Comparison of ENCODE assay signal across 8 cellular contexts in genomic region chr10:120850911-120851865, GRCh38. TPM values are rescaled to one million over a fixed set of nuclear protein-coding genes. Genes with fewer than 3 reads are reported as not detected.
DNase-seq lines count a peak whose midpoint lies in the region; ATAC-seq and TF ChIP-seq lines count a peak whose summit lies in the region.

WDR11 (plus strand) TSS chr10:120851362; CDS start chr10:120851421, 59 bp downstream.

- H3K4me1 ChIP-seq in Panc1 (ENCODE audit: control insufficient read depth, insufficient read depth, low read length) (peaks cover 13% of the 10 kb centered on the region), muscle layer of colon (ENCODE audit: insufficient read depth, low read length) (peaks cover 18% of the 10 kb centered on the region)

- CTCF ChIA-PET in Panc1 (lab: Charles Lee) = no interaction called here

- ATAC-seq in GM21619 (IDR thresholded peaks at IDR 0.05; ENCODE audit: unreplicated experiment) (peak; percentile 97), Panc1 (peak; percentile 100), esophagus mucosa (peak; percentile 98)

- H3K9me3 ChIP-seq in Panc1 (ENCODE audit: control insufficient read depth, insufficient read depth, low read depth, low read length) (0 out of 2 replicates have a peak, but pooled peaks cover 3% of the 10 kb centered on the region), muscle layer of colon (ENCODE audit: low read length) (no peaks in the 10 kb centered on the region)

- H3K36me3 ChIP-seq in Panc1 (ENCODE audit: control insufficient read depth, insufficient read depth, low read length) (peaks cover 11% of the 10 kb centered on the region; the same call in 1 of the 2 replicates), muscle layer of colon (ENCODE audit: insufficient read depth, low read length) (no peaks in the 10 kb centered on the region)

- BruUV-seq in Panc1 (replicated peaks; lab: Mats Ljungman, UMichigan) = no TSS peak

- peak within 1 kb of the TSS; percentile 90 for H3K9ac ChIP-seq in muscle layer of colon (ENCODE audit: low read length)

- in situ Hi-C loops in Panc1 (cut with HindIII; ENCODE audit: low pct_unique_long_range_greater_than_20kb, low sequenced_read_pairs) = no loop called here

- 0 out of 2 replicates have a peak, but pooled peaks have one; percentile 51 for TF ChIP-seq EP300 in Ishikawa (IDR thresholded peaks at IDR 0.05; ENCODE audit: borderline replicate concordance)

- TF ChIP-seq RAD21 in Ishikawa (IDR thresholded peaks at IDR 0.05; ENCODE audit: low read depth) = 0 out of 2 replicates have a peak, but pooled peaks have one; percentile 9

- no peak for TF ChIP-seq CTCF in Panc1 (IDR thresholded peaks at IDR 0.05)

- H3K4me3 ChIP-seq in Panc1 (ENCODE audit: low read depth in 2 of 2, low read length in 2 of 2) = peak within 1 kb of the TSS; percentile 66 to 99
- H3K4me3 ChIP-seq in muscle layer of colon (ENCODE audit: low read depth in 1 of 2, low read length in 2 of 2) = peak within 1 kb of the TSS; percentile 85 to 93

- intact Hi-C loops in Panc1 (cut with micrococcal nuclease; ENCODE audit: unreplicated experiment) = no loop called here

- H3K27ac ChIP-seq in Panc1 (ENCODE audit: low read length) (peak within 1 kb of the TSS; percentile 99), muscle layer of colon (ENCODE audit: low read depth, low read length) (peak within 1 kb of the TSS; percentile 71)

- H3K27me3 ChIP-seq in Panc1 (ENCODE audit: control insufficient read depth, insufficient read depth, low read length) = no peaks in the 10 kb centered on the region
- no peaks in the 10 kb centered on the region for H3K27me3 ChIP-seq in muscle layer of colon (ENCODE audit: control insufficient read depth in 1 of 2, insufficient read depth in 2 of 2, low read length in 2 of 2)

- DNase-seq in DMS53 treated with DMSO at 0.1 percent for 48 hours (lab: John Stamatoyannopoulos, UW; ENCODE audit: unreplicated experiment) (peak; percentile 74), Panc1 (ENCODE audit: low read depth, low spot score) (peak; percentile 62)
- peak; percentile 85 for DNase-seq in activated T-cell treated with anti-CD3 and anti-CD28 coated beads, Interleukin-2, amount 50 U/mL, for 48 hours
- peak; percentile 27 to 36 for DNase-seq in stimulated activated CD8-positive, alpha-beta memory T cell treated with anti-CD3 and anti-CD28 coated beads, Interleukin-7, amount 100 ng/mL, for 1 hour (ENCODE audit: low read depth in 2 of 2)

- POLR2A ChIA-PET in Panc1 (lab: Charles Lee) = no interaction called here

TF ChIP-seq in Ishikawa, 13 proteins besides CTCF, POLR2A, EP300 and RAD21:
- TF ChIP-seq TCF12 (IDR thresholded peaks at IDR 0.05; ENCODE audit: low read depth) (peak; percentile 92), MAX (IDR thresholded peaks at IDR 0.05) (peak; percentile 90), YY1 (IDR thresholded peaks at IDR 0.05; ENCODE audit: low read depth) (peak; percentile 82), TEAD4 (IDR thresholded peaks at IDR 0.05) (peak; percentile 34; the same call in 1 of the 2 replicates), TAF1 (IDR thresholded peaks at IDR 0.05; ENCODE audit: low read depth) (peak; percentile 94), FOXM1 (IDR thresholded peaks at IDR 0.05; ENCODE audit: borderline replicate concordance, low read depth) (0 out of 2 replicates have a peak, but pooled peaks have one; percentile 68), CREB1 (IDR thresholded peaks at IDR 0.05; ENCODE audit: low read depth) (peak; percentile 28; the same call in 1 of the 2 replicates), NFIC (IDR thresholded peaks at IDR 0.05) (peak; percentile 68), REST (IDR thresholded peaks at IDR 0.05; ENCODE audit: low read depth) (no peak), EGR1 (IDR thresholded peaks at IDR 0.05) (peak; percentile 12; the same call in 1 of the 2 replicates), ZBTB7A (IDR thresholded peaks at IDR 0.05; ENCODE audit: low read depth) (peak; percentile 45; the same call in 1 of the 2 replicates), USF1 (IDR thresholded peaks at IDR 0.05) (peak; percentile 76), CEBPB (IDR thresholded peaks at IDR 0.05) (peak; percentile 21; the same call in 1 of the 2 replicates)

RNA-seq across cellular contexts. Expression of gene WDR11, which starts in this region (rescaled TPM):
- total RNA-seq in Panc1 (2021; ENCODE audit: unreplicated experiment) (59.3 TPM), esophagus mucosa (39.3 TPM)
- polyA plus RNA-seq in Panc1 (2012; ENCODE audit: insufficient read length) = 52.1 TPM

Comparison
In these comparisons a context has a peak if more than half of its experiments do, and no peak if none do; other contexts are left out.
1. Peak in every context shown above with its lines: DNase-seq, ATAC-seq, H3K4me3 ChIP-seq and H3K27ac ChIP-seq.
2. DNase-seq: peak in every context shown above with its lines; median percentile 85 in activated T-cell treated with anti-CD3 and anti-CD28 coated beads, Interleukin-2, amount 50 U/mL, for 48 hours; 74 in DMS53 treated with DMSO at 0.1 percent for 48 hours; 62 in Panc1; 32 in stimulated activated CD8-positive, alpha-beta memory T cell treated with anti-CD3 and anti-CD28 coated beads, Interleukin-7, amount 100 ng/mL, for 1 hour.